In the genomic region with DNA sequence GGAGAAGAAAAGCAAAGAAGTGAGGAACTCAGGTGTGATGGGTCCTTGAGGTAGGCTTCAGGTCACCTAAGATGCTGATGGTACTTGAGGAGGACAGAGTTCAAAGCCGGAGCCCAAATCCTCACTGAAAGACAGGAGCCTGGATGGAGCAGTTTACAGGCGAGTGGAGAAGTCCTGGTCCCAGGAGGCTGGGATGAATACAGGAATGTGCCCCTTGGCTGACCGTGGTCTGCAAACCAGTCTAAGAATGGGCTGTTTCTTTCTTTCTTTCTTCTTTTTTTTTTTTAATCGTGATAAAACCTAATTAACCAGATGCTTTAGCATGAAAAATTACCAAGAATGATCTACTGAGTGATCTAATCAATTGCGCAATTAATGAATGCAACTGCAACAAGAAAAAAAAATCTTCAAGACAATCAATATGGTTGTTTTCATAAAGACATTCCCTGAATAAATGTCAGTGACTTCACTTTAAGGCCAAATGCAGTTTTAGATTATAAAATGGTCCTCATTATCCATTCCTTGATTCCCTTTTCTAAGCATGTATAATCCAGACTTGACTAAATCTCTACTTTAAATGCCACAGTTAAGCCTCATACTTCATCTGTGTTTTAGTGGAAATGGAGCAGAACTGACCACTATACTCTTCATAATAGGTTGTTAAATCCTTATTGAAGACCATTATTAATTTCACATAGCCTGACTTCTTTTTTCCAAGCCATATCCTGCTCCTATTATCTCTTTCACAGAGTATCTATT, we compare ENCODE assay signal across 20 cellular contexts. TPM values are rescaled to one million over a fixed set of nuclear protein-coding genes. Genes with fewer than 3 reads are reported as not detected.
DNase-seq lines count a peak whose midpoint lies in the region; ATAC-seq, FAIRE-seq and TF ChIP-seq lines count a peak whose summit lies in the region.
"Had no signal": no experiment of that assay in that cellular context is flagged by ENCODE, and none has a peak within 500 bp of the region (broad histone marks: within the 10 kb centered on the region; RNA-seq: fewer than 3 reads in every experiment).

No MANE protein-coding gene starts in this region.

- H3K14ac ChIP-seq in mesenchymal stem cell (ENCODE audit: low read length in 2 of 2), result no peak overlapping the region
- no peak overlapping the region for H3K14ac ChIP-seq in neuronal stem cell (ENCODE audit: low read length)

- TF ChIP-seq CTCF in A549 (IDR thresholded peaks at IDR 0.05) (no peak), GM23338 (conservative IDR thresholded peaks at IDR 0.05; ENCODE audit: low read depth in 2 of 2) (no peak), astrocyte (IDR thresholded peaks at IDR 0.05; ENCODE audit: insufficient read depth, low read depth, low read length) (no peak), WERI-Rb-1 (IDR thresholded peaks at IDR 0.05; ENCODE audit: low read depth, low read length) (no peak)

- FAIRE-seq in A549 (lab: Jason Lieb, UNC) (no peak), astrocyte (lab: Jason Lieb, UNC) (no peak)
- FAIRE-seq: endometrium had no signal

- TF ChIP-seq POLR2A in A549 (IDR thresholded peaks at IDR 0.05; ENCODE audit: low read length), result no peak

- no peak overlapping the region for H2AK5ac ChIP-seq in mesenchymal stem cell (ENCODE audit: low read length, severe bottlenecking)
- no peak overlapping the region for H2AK5ac ChIP-seq in neuronal stem cell (ENCODE audit: low read depth, low read length)

- H4K91ac ChIP-seq in mesenchymal stem cell (ENCODE audit: low read length) (no peak overlapping the region), neuronal stem cell (ENCODE audit: low read depth, low read length, poor library complexity) (no peak overlapping the region)

- no peaks in the 10 kb centered on the region for H3K36me3 Mint-ChIP-seq in GM23338 (ENCODE audit: low read depth)
- H3K36me3 Mint-ChIP-seq in astrocyte (ENCODE audit: low read depth, unreplicated experiment), result no peaks in the 10 kb centered on the region
- H3K36me3 Mint-ChIP-seq: stimulated activated effector memory CD8-positive, alpha-beta T cell treated with anti-CD3 and anti-CD28 coated beads, Interleukin-12 subunit alpha, Interleukin-12 subunit beta, amount 100 ng/mL, for 72 hours had no signal

- CTCF ChIA-PET in A549 (lab: Yijun Ruan, JAX), result interaction anchor here (1.1 to 9.5 kb wide), 5 partner anchors 10 to 154 kb away, joined by 3 to 260 read pairs (median 64); no protein-coding TSS in a partner anchor

- H3K27ac Mint-ChIP-seq in GM23338 (no peak overlapping the region), astrocyte (ENCODE audit: unreplicated experiment) (no peak overlapping the region)

- no peaks in the 10 kb centered on the region for H4K20me1 ChIP-seq in GM23338 (replicated peaks; ENCODE audit: insufficient read depth)
- no peaks in the 10 kb centered on the region for H4K20me1 ChIP-seq in astrocyte (ENCODE audit: insufficient read depth, low read length)

- H2AFZ ChIP-seq in GM23338 (peak overlapping the region; percentile 49; the same call in 1 of the 2 replicates), astrocyte (ENCODE audit: low read depth, low read length) (no peak overlapping the region), mesenchymal stem cell (ENCODE audit: low read depth, low read length) (no peak overlapping the region), neuronal stem cell (ENCODE audit: low read length) (no peak overlapping the region)

- H3K4me1 ChIP-seq in A549 (peaks cover 59% of the 10 kb centered on the region), GM23338 (ENCODE audit: insufficient read depth) (0 out of 2 replicates have a peak, but pooled peaks cover 6% of the 10 kb centered on the region), astrocyte (ENCODE audit: insufficient read depth, low read length) (peaks cover 11% of the 10 kb centered on the region), mesenchymal stem cell (ENCODE audit: control insufficient read depth, insufficient read depth, low read depth, low read length) (peaks cover 20% of the 10 kb centered on the region), neuronal stem cell (ENCODE audit: control insufficient read depth in 2 of 2, insufficient read depth in 1 of 2, low read depth in 1 of 2, low read length in 2 of 2) (peaks cover 0 to 4% of the 10 kb centered on the region in 2 donors)

- H3K9ac ChIP-seq in astrocyte (ENCODE audit: low read length), result no peak overlapping the region
- peak overlapping the region; percentile 75 for H3K9ac ChIP-seq in mesenchymal stem cell (ENCODE audit: low read length)
- no peak overlapping the region for H3K9ac ChIP-seq in neuronal stem cell (ENCODE audit: low read depth, low read length, poor library complexity)

- no peaks in the 10 kb centered on the region for H3K9me2 ChIP-seq in GM23338 (ENCODE audit: insufficient read depth)

- H2BK12ac ChIP-seq in mesenchymal stem cell (ENCODE audit: low read length in 2 of 2), result no peak overlapping the region
- H2BK12ac ChIP-seq in neuronal stem cell (ENCODE audit: low read length), result no peak overlapping the region

- H3K79me1 ChIP-seq in mesenchymal stem cell (replicated peaks; ENCODE audit: low read length, poor library complexity, severe bottlenecking) (no peaks in the 10 kb centered on the region), neuronal stem cell (ENCODE audit: low read depth, low read length) (no peaks in the 10 kb centered on the region)

- peaks cover 15% of the 10 kb centered on the region for H3K27me3 Mint-ChIP-seq in GM23338 (ENCODE audit: insufficient read depth, low read depth, poor library complexity)
- peaks cover 6% of the 10 kb centered on the region for H3K27me3 Mint-ChIP-seq in astrocyte (ENCODE audit: low read depth, unreplicated experiment)

- H3K4me1 Mint-ChIP-seq in GM23338 (peaks cover 11% of the 10 kb centered on the region), astrocyte (ENCODE audit: low read depth, unreplicated experiment) (peaks cover 22% of the 10 kb centered on the region)

- no peaks in the 10 kb centered on the region for H3F3A ChIP-seq in GM23338 (replicated peaks; ENCODE audit: low read depth)

- H2BK15ac ChIP-seq in mesenchymal stem cell (ENCODE audit: low read depth, poor library complexity, severe bottlenecking) (no peak overlapping the region), neuronal stem cell (ENCODE audit: low read length) (no peak overlapping the region)

- H2BK120ac ChIP-seq in mesenchymal stem cell (ENCODE audit: low read depth, low read length), result no peak overlapping the region
- no peak overlapping the region for H2BK120ac ChIP-seq in neuronal stem cell (ENCODE audit: low read depth, low read length)

- H3K27me3 ChIP-seq in GM23338 (ENCODE audit: insufficient read depth) (no peaks in the 10 kb centered on the region), astrocyte (ENCODE audit: insufficient read depth, low read length) (peaks cover 5% of the 10 kb centered on the region), mesenchymal stem cell (ENCODE audit: control insufficient read depth in 1 of 2, insufficient read depth in 1 of 2, low read length in 2 of 2) (peaks cover 0 to 26% of the 10 kb centered on the region in 2 experiments), WERI-Rb-1 (ENCODE audit: insufficient read depth, low read depth, severe bottlenecking) (no peaks in the 10 kb centered on the region), neuronal stem cell (ENCODE audit: control insufficient read depth in 3 of 3, insufficient read depth in 3 of 3, low read depth in 1 of 3, low read length in 3 of 3) (peaks cover 0 to 18% (median 0%) of the 10 kb centered on the region in 3 experiments)
- H3K27me3 ChIP-seq: neutrophil, upper lobe of left lung had no signal

- H2BK5ac ChIP-seq in mesenchymal stem cell (ENCODE audit: low read depth, low read length, poor library complexity, severe bottlenecking), result no peak overlapping the region
- no peak overlapping the region for H2BK5ac ChIP-seq in neuronal stem cell (ENCODE audit: low read length)

- peak overlapping the region in 1 of 2 experiments; percentile 45 for H3K18ac ChIP-seq in mesenchymal stem cell (ENCODE audit: low read depth in 1 of 2, low read length in 2 of 2)
- no peak overlapping the region for H3K18ac ChIP-seq in neuronal stem cell (ENCODE audit: low read length)

- no peaks in the 10 kb centered on the region; the same call in 2 of the 3 replicates for H3K9me3 Mint-ChIP-seq in GM23338
- H3K9me3 Mint-ChIP-seq in astrocyte (ENCODE audit: unreplicated experiment), result no peaks in the 10 kb centered on the region
- H3K9me3 Mint-ChIP-seq: memory B cell had no signal

- H3K4me2 ChIP-seq in A549, result peak overlapping the region; percentile 77
- H3K4me2 ChIP-seq in GM23338, result no peak overlapping the region
- H3K4me2 ChIP-seq in astrocyte (ENCODE audit: low read length), result peak overlapping the region; percentile 42
- no peak overlapping the region for H3K4me2 ChIP-seq in mesenchymal stem cell (ENCODE audit: low read length, poor library complexity, severe bottlenecking)
- H3K4me2 ChIP-seq in neuronal stem cell (ENCODE audit: insufficient read depth, low read length, poor library complexity, severe bottlenecking), result no peak overlapping the region

- H3K23ac ChIP-seq in mesenchymal stem cell (ENCODE audit: low read length in 2 of 2), result no peak overlapping the region
- H3K23ac ChIP-seq in neuronal stem cell (ENCODE audit: low read depth, low read length, poor library complexity), result no peak overlapping the region

- H3K9me3 ChIP-seq in A549 (no peaks in the 10 kb centered on the region), astrocyte (ENCODE audit: insufficient read depth, low read depth, low read length) (no peaks in the 10 kb centered on the region), mesenchymal stem cell (ENCODE audit: control insufficient read depth, low read length) (no peaks in the 10 kb centered on the region), WERI-Rb-1 (ENCODE audit: severe bottlenecking) (peaks cover 4% of the 10 kb centered on the region), neuronal stem cell (replicated peaks in 1 of 2; ENCODE audit: control insufficient read depth in 2 of 2, insufficient read depth in 1 of 2, low read depth in 1 of 2, low read length in 2 of 2) (no peaks in the 10 kb centered on the region)
- H3K9me3 ChIP-seq: neutrophil, upper lobe of left lung had no signal

- H3K4ac ChIP-seq in mesenchymal stem cell (ENCODE audit: low read depth in 1 of 2, low read length in 2 of 2), result no peak overlapping the region
- H3K4ac ChIP-seq in neuronal stem cell (ENCODE audit: low read length), result no peak overlapping the region

- POLR2A ChIA-PET in A549 (lab: Yijun Ruan, JAX), result interaction anchor here (0.6 to 1.6 kb wide), 2 partner anchors 24 to 51 kb away, joined by 6 read pairs; partner anchors contain the start of gene SETD7

- H3K4me3 ChIP-seq in A549 (peak overlapping the region; percentile 42), GM23338 (no peak overlapping the region), astrocyte (ENCODE audit: insufficient read depth, low read depth, low read length) (no peak overlapping the region), mesenchymal stem cell (ENCODE audit: insufficient read depth in 1 of 2, low read depth in 1 of 2, low read length in 2 of 2) (peak overlapping the region in 1 of 2 experiments; percentile 39), WERI-Rb-1 (ENCODE audit: low read depth, low read length) (no peak overlapping the region), neuronal stem cell (ENCODE audit: low read length in 2 of 2) (no peak overlapping the region)

- 21% methylated on average over 5 of the region's 5 CpGs for WGBS in A549 (ENCODE audit: missing lambda C conversion rate)
- WGBS in mesenchymal stem cell, result 63% methylated on average over 3 of the region's 5 CpGs
- no CpG with 5 or more reads among the region's 5 CpGs for WGBS in neuronal stem cell (ENCODE audit: extremely low coverage in 2 of 2, insufficient read length in 2 of 2, insufficient replicate concordance in 1 of 2), 2 donors

- no peak for TF ChIP-seq EP300 in A549 (IDR thresholded peaks at IDR 0.05)

- H3K36me3 ChIP-seq in GM23338 (ENCODE audit: insufficient read depth), result no peaks in the 10 kb centered on the region
- no peaks in the 10 kb centered on the region for H3K36me3 ChIP-seq in astrocyte (ENCODE audit: insufficient read depth, low read length)
- H3K36me3 ChIP-seq in mesenchymal stem cell (ENCODE audit: control insufficient read depth in 1 of 2, insufficient read depth in 2 of 2, low read depth in 1 of 2, low read length in 2 of 2), result no peaks in the 10 kb centered on the region
- no peaks in the 10 kb centered on the region for H3K36me3 ChIP-seq in WERI-Rb-1
- no peaks in the 10 kb centered on the region for H3K36me3 ChIP-seq in neuronal stem cell (replicated peaks in 1 of 2; ENCODE audit: control insufficient read depth in 2 of 2, insufficient read depth in 2 of 2, low read length in 2 of 2)
- H3K36me3 ChIP-seq: neutrophil, upper lobe of left lung had no signal

- H3K27ac ChIP-seq in A549 (peak overlapping the region; percentile 94), GM23338 (ENCODE audit: low read depth) (no peak overlapping the region), astrocyte (ENCODE audit: low read depth, low read length) (no peak overlapping the region), mesenchymal stem cell (ENCODE audit: low read length, poor library complexity, severe bottlenecking) (peak overlapping the region; percentile 3), WERI-Rb-1 (no peak overlapping the region), neuronal stem cell (replicated peaks; ENCODE audit: low read length) (no peak overlapping the region)
- H3K27ac ChIP-seq: neutrophil, skin epidermis, upper lobe of left lung had no signal

- ATAC-seq in A549 (peak; percentile 19 to 36; a peak in 3 of 6 replicates), GM23338 (peak; percentile 46), HG03045 (IDR thresholded peaks at IDR 0.05; ENCODE audit: unreplicated experiment) (no peak)

- TF ChIP-seq RAD21 in A549 (conservative IDR thresholded peaks at IDR 0.05 in 1 of 2, IDR thresholded peaks at IDR 0.05 in 1 of 2), result no peak

- H4K8ac ChIP-seq in mesenchymal stem cell (ENCODE audit: low read length), result no peak overlapping the region
- H4K8ac ChIP-seq in neuronal stem cell (ENCODE audit: low read depth, low read length), result no peak overlapping the region

- H3K4me3 Mint-ChIP-seq in GM23338, result no peak overlapping the region
- no peak overlapping the region for H3K4me3 Mint-ChIP-seq in astrocyte (ENCODE audit: unreplicated experiment)

- no peaks in the 10 kb centered on the region for H3K79me2 ChIP-seq in GM23338 (replicated peaks; ENCODE audit: insufficient read depth)
- no peaks in the 10 kb centered on the region for H3K79me2 ChIP-seq in astrocyte (ENCODE audit: insufficient read depth, low read length)

- DNase-seq in A549 (ENCODE audit: low read depth in 1 of 2, low spot score in 1 of 2) (no peak), GM23338 (ENCODE audit: low spot score) (no peak), astrocyte (ENCODE audit: low read depth) (no peak), mesenchymal stem cell (no peak), WERI-Rb-1 (no peak), neuronal stem cell (ENCODE audit: low spot score) (no peak), activated gamma-delta T cell treated with Interleukin-2 at 50 U/mL for 16 hours (no peak)
- DNase-seq: activated CD4-positive, alpha-beta T cell treated with anti-CD3 and anti-CD28 coated beads for 48 hours; activated T-cell treated with anti-CD3 and anti-CD28 coated beads, Interleukin-2, amount 50 U/mL, for 1 hour; central memory CD4-positive, alpha-beta T cell; glutamatergic neuron; NCI-H1694; NCI-H345; upper lobe of left lung had no signal

RNA-seq across cellular contexts. Expression of gene SETD7, which starts 51.5 kb away (rescaled TPM):
- polyA plus RNA-seq in A549 (2011; rRNA removed) (30.6 and 41.3 TPM in 2 replicates), A549 (2017; fragmentation: RNase III; extraction: RNeasy Plus Mini Kit Qiagen cat#74134 plus additional on column Dnase treatment) (39.1 to 43.4 TPM (median 39.3 TPM) in 3 replicates), GM23338 (2016; fragmentation: Nextera tagmentation; extraction: Ambion mirVana) (0.99 and 1.1 TPM in 2 replicates)
- 9.1 and 12.1 TPM in 2 replicates for polyA plus RNA-seq in A549 (2012; cell fraction: cytosol; rRNA removed)
- 5.3 and 12.2 TPM in 2 replicates for polyA plus RNA-seq in A549 (2012; cell fraction: nucleus; rRNA removed)
- polyA minus RNA-seq in A549 (2011; rRNA and poly(A)+ RNA removed), result 41.5 and 42.8 TPM in 2 replicates
- 4.2 and 4.5 TPM in 2 replicates for total RNA-seq in GM23338 (2014; rRNA removed; shearing (Covaris generic))
- total RNA-seq in astrocyte, result 51.4 and 55.0 TPM in 2 replicates
- 26.4 TPM for polyA plus RNA-seq in mesenchymal stem cell (2013, experiment 1 of 2)
- polyA plus RNA-seq in mesenchymal stem cell (2013, experiment 2 of 2), result 25.9 TPM
- 5.9 TPM for polyA plus RNA-seq in neuronal stem cell (2013, experiment 1 of 2)
- polyA plus RNA-seq in neuronal stem cell (2013, experiment 2 of 2), result 5.7 TPM

RNA-seq across cellular contexts. Expression of gene MGST2, which starts 58.1 kb away (rescaled TPM):
- polyA plus RNA-seq in A549 (2011; rRNA removed) (61.1 and 62.1 TPM in 2 replicates), A549 (2017; fragmentation: RNase III; extraction: RNeasy Plus Mini Kit Qiagen cat#74134 plus additional on column Dnase treatment) (44.0 to 45.7 TPM (median 45.0 TPM) in 3 replicates), GM23338 (2016; fragmentation: Nextera tagmentation; extraction: Ambion mirVana) (19.1 and 19.5 TPM in 2 replicates)
- 22.9 and 26.6 TPM in 2 replicates for polyA plus RNA-seq in A549 (2012; cell fraction: cytosol; rRNA removed)
- polyA plus RNA-seq in A549 (2012; cell fraction: nucleus; rRNA removed), result 12.1 and 21.3 TPM in 2 replicates
- 9.5 and 14.6 TPM in 2 replicates for polyA minus RNA-seq in A549 (2011; rRNA and poly(A)+ RNA removed)
- 4.6 and 8.3 TPM in 2 replicates for total RNA-seq in GM23338 (2014; rRNA removed; shearing (Covaris generic))
- total RNA-seq in astrocyte, result 16.5 and 17.6 TPM in 2 replicates
- polyA plus RNA-seq in mesenchymal stem cell (2013, experiment 1 of 2), result 48.1 TPM
- 51.9 TPM for polyA plus RNA-seq in mesenchymal stem cell (2013, experiment 2 of 2)
- 19.9 TPM for polyA plus RNA-seq in neuronal stem cell (2013, experiment 1 of 2)
- 18.6 TPM for polyA plus RNA-seq in neuronal stem cell (2013, experiment 2 of 2)

Comparison
In these comparisons a context has a peak if more than half of its experiments do, and no peak if none do; other contexts are left out.
1. H3K27ac ChIP-seq: peak in A549 (2 of 2) and mesenchymal stem cell (single experiment); none in GM23338 (single experiment), astrocyte (single experiment), WERI-Rb-1 (single experiment) and neuronal stem cell (single experiment).
2. H3K4me2 ChIP-seq: peak in A549 (single experiment) and astrocyte (single experiment); none in GM23338 (single experiment), mesenchymal stem cell (single experiment) and neuronal stem cell (single experiment).